In the genomic region with DNA sequence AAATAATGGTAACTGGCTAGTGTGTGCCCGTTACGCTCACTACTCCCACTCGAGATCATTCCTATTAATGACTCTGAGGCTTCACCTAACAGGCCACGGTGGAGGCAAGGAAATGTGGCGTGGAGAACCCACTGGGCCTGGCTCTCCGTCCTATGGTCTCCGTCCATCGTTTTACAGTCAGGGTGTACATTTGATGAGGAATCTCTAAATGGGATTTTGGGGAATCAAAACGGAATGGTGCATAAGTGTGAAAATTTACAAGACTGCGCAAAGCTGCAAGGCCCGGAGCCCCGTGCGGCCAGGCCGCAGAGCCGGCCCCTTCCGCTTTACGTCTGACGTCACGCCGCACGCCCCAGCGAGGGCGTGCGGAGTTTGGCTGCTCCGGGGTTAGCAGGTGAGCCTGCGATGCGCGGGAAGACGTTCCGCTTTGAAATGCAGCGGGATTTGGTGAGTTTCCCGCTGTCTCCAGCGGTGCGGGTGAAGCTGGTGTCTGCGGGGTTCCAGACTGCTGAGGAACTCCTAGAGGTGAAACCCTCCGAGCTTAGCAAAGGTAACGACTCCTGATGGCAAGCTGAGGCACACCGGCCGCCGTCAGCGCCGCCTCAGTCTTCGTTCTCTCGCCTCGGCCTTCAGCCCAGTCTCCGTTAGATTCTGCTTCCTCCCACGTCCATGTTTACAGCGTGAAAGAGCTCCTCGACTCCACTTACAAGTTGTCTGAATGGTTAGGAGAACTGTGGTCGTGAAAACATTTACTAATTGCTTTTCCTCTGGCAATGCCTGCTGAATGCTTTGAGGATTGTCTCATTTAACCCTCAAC, we compare ENCODE assay signal across 1 cellular context.
TF ChIP-seq lines count a peak whose summit lies in the region.

RAD51C (plus strand) TSS at position 364 of the 817 bp plus-strand sequence; CDS start at position 406, 42 bp downstream.

TF ChIP-seq in GM12878, 131 proteins besides CTCF, POLR2A, EP300 and RAD21 (continued from another document):
- TF ChIP-seq, protein P1, sequence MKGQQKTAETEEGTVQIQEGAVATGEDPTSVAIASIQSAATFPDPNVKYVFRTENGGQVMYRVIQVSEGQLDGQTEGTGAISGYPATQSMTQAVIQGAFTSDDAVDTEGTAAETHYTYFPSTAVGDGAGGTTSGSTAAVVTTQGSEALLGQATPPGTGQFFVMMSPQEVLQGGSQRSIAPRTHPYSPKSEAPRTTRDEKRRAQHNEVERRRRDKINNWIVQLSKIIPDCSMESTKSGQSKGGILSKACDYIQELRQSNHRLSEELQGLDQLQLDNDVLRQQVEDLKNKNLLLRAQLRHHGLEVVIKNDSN (IDR thresholded peaks at IDR 0.05; ENCODE audit: borderline replicate concordance, extremely low read length, insufficient read depth, low read depth, low read length) = no peak
- TF ChIP-seq, protein P2, sequence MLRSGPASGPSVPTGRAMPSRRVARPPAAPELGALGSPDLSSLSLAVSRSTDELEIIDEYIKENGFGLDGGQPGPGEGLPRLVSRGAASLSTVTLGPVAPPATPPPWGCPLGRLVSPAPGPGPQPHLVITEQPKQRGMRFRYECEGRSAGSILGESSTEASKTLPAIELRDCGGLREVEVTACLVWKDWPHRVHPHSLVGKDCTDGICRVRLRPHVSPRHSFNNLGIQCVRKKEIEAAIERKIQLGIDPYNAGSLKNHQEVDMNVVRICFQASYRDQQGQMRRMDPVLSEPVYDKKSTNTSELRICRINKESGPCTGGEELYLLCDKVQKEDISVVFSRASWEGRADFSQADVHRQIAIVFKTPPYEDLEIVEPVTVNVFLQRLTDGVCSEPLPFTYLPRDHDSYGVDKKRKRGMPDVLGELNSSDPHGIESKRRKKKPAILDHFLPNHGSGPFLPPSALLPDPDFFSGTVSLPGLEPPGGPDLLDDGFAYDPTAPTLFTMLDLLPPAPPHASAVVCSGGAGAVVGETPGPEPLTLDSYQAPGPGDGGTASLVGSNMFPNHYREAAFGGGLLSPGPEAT (IDR thresholded peaks at IDR 0.05; ENCODE audit: low read depth) = no peak; the same call in none of the 2 replicates
- TF ChIP-seq SP1 (IDR thresholded peaks at IDR 0.05; ENCODE audit: low read depth, low read length) (no peak), RAD51 (IDR thresholded peaks at IDR 0.05) (no peak), IKZF2 (IDR thresholded peaks at IDR 0.05) (peak; percentile 17 to 21; a peak in 2 of 4 replicates), CHD2 (IDR thresholded peaks at IDR 0.05; ENCODE audit: borderline replicate concordance, low read depth, low read length) (peak; percentile 74), KLF5 (IDR thresholded peaks at IDR 0.05; ENCODE audit: partially characterized antibody) (no peak), HDAC6 (IDR thresholded peaks at IDR 0.05; ENCODE audit: unreplicated experiment) (no peak), SMC3 (IDR thresholded peaks at IDR 0.05; ENCODE audit: borderline replicate concordance, low read length) (no peak), SUPT20H (IDR thresholded peaks at IDR 0.05; ENCODE audit: borderline replicate concordance, control insufficient read depth, low read depth, low read length) (no peak), NFYA (IDR thresholded peaks at IDR 0.05; ENCODE audit: borderline replicate concordance, low read depth, low read length) (no peak)
- TF ChIP-seq, protein P3, sequence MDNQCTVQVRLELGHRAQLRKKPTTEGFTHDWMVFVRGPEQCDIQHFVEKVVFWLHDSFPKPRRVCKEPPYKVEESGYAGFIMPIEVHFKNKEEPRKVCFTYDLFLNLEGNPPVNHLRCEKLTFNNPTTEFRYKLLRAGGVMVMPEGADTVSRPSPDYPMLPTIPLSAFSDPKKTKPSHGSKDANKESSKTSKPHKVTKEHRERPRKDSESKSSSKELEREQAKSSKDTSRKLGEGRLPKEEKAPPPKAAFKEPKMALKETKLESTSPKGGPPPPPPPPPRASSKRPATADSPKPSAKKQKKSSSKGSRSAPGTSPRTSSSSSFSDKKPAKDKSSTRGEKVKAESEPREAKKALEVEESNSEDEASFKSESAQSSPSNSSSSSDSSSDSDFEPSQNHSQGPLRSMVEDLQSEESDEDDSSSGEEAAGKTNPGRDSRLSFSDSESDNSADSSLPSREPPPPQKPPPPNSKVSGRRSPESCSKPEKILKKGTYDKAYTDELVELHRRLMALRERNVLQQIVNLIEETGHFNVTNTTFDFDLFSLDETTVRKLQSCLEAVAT (IDR thresholded peaks at IDR 0.05) = peak; percentile 99
- TF ChIP-seq, protein P4, sequence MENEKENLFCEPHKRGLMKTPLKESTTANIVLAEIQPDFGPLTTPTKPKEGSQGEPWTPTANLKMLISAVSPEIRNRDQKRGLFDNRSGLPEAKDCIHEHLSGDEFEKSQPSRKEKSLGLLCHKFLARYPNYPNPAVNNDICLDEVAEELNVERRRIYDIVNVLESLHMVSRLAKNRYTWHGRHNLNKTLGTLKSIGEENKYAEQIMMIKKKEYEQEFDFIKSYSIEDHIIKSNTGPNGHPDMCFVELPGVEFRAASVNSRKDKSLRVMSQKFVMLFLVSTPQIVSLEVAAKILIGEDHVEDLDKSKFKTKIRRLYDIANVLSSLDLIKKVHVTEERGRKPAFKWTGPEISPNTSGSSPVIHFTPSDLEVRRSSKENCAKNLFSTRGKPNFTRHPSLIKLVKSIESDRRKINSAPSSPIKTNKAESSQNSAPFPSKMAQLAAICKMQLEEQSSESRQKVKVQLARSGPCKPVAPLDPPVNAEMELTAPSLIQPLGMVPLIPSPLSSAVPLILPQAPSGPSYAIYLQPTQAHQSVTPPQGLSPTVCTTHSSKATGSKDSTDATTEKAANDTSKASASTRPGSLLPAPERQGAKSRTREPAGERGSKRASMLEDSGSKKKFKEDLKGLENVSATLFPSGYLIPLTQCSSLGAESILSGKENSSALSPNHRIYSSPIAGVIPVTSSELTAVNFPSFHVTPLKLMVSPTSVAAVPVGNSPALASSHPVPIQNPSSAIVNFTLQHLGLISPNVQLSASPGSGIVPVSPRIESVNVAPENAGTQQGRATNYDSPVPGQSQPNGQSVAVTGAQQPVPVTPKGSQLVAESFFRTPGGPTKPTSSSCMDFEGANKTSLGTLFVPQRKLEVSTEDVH (IDR thresholded peaks at IDR 0.05; ENCODE audit: low read depth, partially characterized antibody) = peak; percentile 82
